In the genomic region with DNA sequence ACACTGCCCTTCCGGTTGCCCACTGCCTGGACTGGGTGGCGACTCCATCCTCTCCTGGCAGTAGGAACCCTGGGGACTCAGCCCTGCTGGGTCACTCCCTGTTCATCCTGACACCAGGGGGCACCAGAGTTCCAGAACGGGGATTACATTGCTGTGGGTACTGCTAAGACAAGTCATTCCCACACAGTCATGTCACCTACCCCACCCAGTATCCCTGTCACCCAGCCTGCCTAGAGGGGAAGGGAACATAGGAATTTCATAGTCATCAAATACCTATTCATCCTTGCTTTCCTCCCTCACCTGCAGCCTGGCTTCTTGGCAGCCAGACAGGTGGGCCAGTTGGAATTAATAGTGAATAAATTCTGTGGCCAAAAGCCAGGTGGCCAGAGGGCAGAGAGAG, we compare ENCODE assay signal across 8 cellular contexts. TPM values are rescaled to one million over a fixed set of nuclear protein-coding genes. Genes with fewer than 3 reads are reported as not detected.
DNase-seq lines count a peak whose midpoint lies in the region; ATAC-seq and TF ChIP-seq lines count a peak whose summit lies in the region.

No MANE protein-coding gene starts in this region.

- H3K27ac Mint-ChIP-seq in memory B cell = no peak overlapping the region

- H4K20me1 ChIP-seq in GM23248 (ENCODE audit: insufficient read depth) = no peaks in the 10 kb centered on the region

- H3K27ac ChIP-seq in GM23248 (peak overlapping the region; percentile 45), dorsolateral prefrontal cortex (peak overlapping the region in 3 of 59 donors; percentile 10 to 20 (median 11))

- TF ChIP-seq CTCF in dorsolateral prefrontal cortex (IDR thresholded peaks at IDR 0.05 in 54 of 56, conservative IDR thresholded peaks at IDR 0.05 in 2 of 56; ENCODE audit: low read depth in 1 of 56, partially characterized antibody in 56 of 56) = peak; percentile 25 to 84 (median 72)

- H3K9me3 ChIP-seq in GM23248 (ENCODE audit: low read depth) = no peaks in the 10 kb centered on the region

- no peaks in the 10 kb centered on the region for H3K27me3 Mint-ChIP-seq in memory B cell

- no peak overlapping the region for H2AFZ ChIP-seq in GM23248

- peaks cover 3% of the 10 kb centered on the region; the same call in 1 of the 2 replicates for H3K36me3 ChIP-seq in GM23248 (ENCODE audit: low read depth)

- no peaks in the 10 kb centered on the region for H3K27me3 ChIP-seq in GM23248 (replicated peaks; ENCODE audit: insufficient read depth)
- H3K27me3 ChIP-seq in dorsolateral prefrontal cortex = no peaks in the 10 kb centered on the region

- peaks cover 26% of the 10 kb centered on the region for H3K36me3 Mint-ChIP-seq in memory B cell

- H3K4me3 Mint-ChIP-seq in memory B cell = no peak overlapping the region

- WGBS in GM23248 (ENCODE audit: low coverage in 1 of 2, low lambda C conversion rate in 2 of 2, missing lambda C conversion rate in 2 of 2), 2 experiments = 8 to 10% methylated on average over 3 of the region's 3 CpGs

- peaks cover 18% of the 10 kb centered on the region for H3K4me1 ChIP-seq in GM23248 (ENCODE audit: insufficient read depth)

- peak; percentile 97 for ATAC-seq in memory B cell (ENCODE audit: low read depth)
- no peak for ATAC-seq in GM21717 (IDR thresholded peaks at IDR 0.05; ENCODE audit: unreplicated experiment)

- intact Hi-C loops in dorsolateral prefrontal cortex (cut with DNase I) = loop anchor here in 1 of 2 donors (2.0 kb wide), 1 partner anchor 26 kb away; no protein-coding TSS in a partner anchor

- no peak overlapping the region for H3K4me2 ChIP-seq in GM23248 (ENCODE audit: unreplicated experiment)

- H3K4me3 ChIP-seq in GM23248 (no peak overlapping the region), dorsolateral prefrontal cortex (no peak overlapping the region)

- no peaks in the 10 kb centered on the region for H3K4me1 Mint-ChIP-seq in memory B cell

- in situ Hi-C loops in GM23248 (cut with MboI) = no loop called here

- H3K9ac ChIP-seq in GM23248 = peak overlapping the region; percentile 38; the same call in 1 of the 2 replicates

- no peaks in the 10 kb centered on the region for H3K79me2 ChIP-seq in GM23248 (ENCODE audit: insufficient read depth)

- H3K9me3 Mint-ChIP-seq in memory B cell = no peaks in the 10 kb centered on the region

- H3F3A ChIP-seq in GM23248 (ENCODE audit: insufficient read depth) = peaks cover 17% of the 10 kb centered on the region

- no peaks in the 10 kb centered on the region for H3K9me2 ChIP-seq in GM23248 (ENCODE audit: insufficient read depth)

- DNase-seq in AG20443 (ENCODE audit: low spot score) (peak; percentile 93), GM23248 (peak; percentile 90), NCI-H526 treated with DMSO at 0.1 percent for 48 hours (lab: John Stamatoyannopoulos, UW) (peak; percentile 16), dorsolateral prefrontal cortex (peak; percentile 55 to 87 (median 72)), memory B cell (ENCODE audit: low spot score in 2 of 2) (peak; percentile 80 to 85)
- DNase-seq in activated CD4-positive, alpha-beta T cell treated with anti-CD3 and anti-CD28 coated beads, Interleukin-2, amount 50 U/mL, for 4 hours = peak; percentile 80 to 84
- peak; percentile 35 to 72 for DNase-seq in stimulated activated CD8-positive, alpha-beta memory T cell treated with anti-CD3 and anti-CD28 coated beads, Interleukin-15, amount 100 ng/mL, for 4 hours (ENCODE audit: low read depth in 2 of 2)

RNA-seq across cellular contexts. Expression of a gene that starts 9.8 kb away (rescaled TPM):
- total RNA-seq in GM23248 (2014; rRNA removed; shearing (Covaris generic)) = not detected in 2 replicates
- polyA plus RNA-seq in GM23248 (2016; fragmentation: Nextera tagmentation; extraction: Ambion mirVana) = not detected in 2 replicates
- 10 to 100 TPM in 7 of 120 experiments, 1 to 10 TPM in 46, under 1 TPM in 34, not detected in 33; 0.29 to 70.1 (median 1.3) TPM for total RNA-seq in dorsolateral prefrontal cortex

RNA-seq across cellular contexts. Expression of a gene that starts 26.7 kb away (rescaled TPM):
- 11.6 and 12.8 TPM in 2 replicates for total RNA-seq in GM23248 (2014; rRNA removed; shearing (Covaris generic))
- 1.3 and 1.9 TPM in 2 replicates for polyA plus RNA-seq in GM23248 (2016; fragmentation: Nextera tagmentation; extraction: Ambion mirVana)
- total RNA-seq in dorsolateral prefrontal cortex = 10 to 100 TPM; 22.8 to 51.7 (median 34.9) TPM

RNA-seq across cellular contexts. Expression of a gene that starts 36.9 kb away (rescaled TPM):
- total RNA-seq in GM23248 (2014; rRNA removed; shearing (Covaris generic)) = 11.9 and 12.1 TPM in 2 replicates
- polyA plus RNA-seq in GM23248 (2016; fragmentation: Nextera tagmentation; extraction: Ambion mirVana) = 26.3 and 27.9 TPM in 2 replicates
- 10 to 100 TPM; 18.8 to 40.5 (median 26.6) TPM for total RNA-seq in dorsolateral prefrontal cortex

RNA-seq across cellular contexts. Expression of a gene that starts 47.1 kb away (rescaled TPM):
- 6.3 and 6.8 TPM in 2 replicates for total RNA-seq in GM23248 (2014; rRNA removed; shearing (Covaris generic))
- polyA plus RNA-seq in GM23248 (2016; fragmentation: Nextera tagmentation; extraction: Ambion mirVana) = 9.3 and 10.8 TPM in 2 replicates
- 10 to 100 TPM; 11.2 to 24.9 (median 16.6) TPM for total RNA-seq in dorsolateral prefrontal cortex

Comparison
In these comparisons a context has a peak if more than half of its experiments do, and no peak if none do; other contexts are left out.
1. DNase-seq: peak in every context shown above with its lines; median percentile 93 in AG20443; 90 in GM23248; 82 in memory B cell; 82 in activated CD4-positive, alpha-beta T cell treated with anti-CD3 and anti-CD28 coated beads, Interleukin-2, amount 50 U/mL, for 4 hours; 72 in dorsolateral prefrontal cortex; 54 in stimulated activated CD8-positive, alpha-beta memory T cell treated with anti-CD3 and anti-CD28 coated beads, Interleukin-15, amount 100 ng/mL, for 4 hours; 16 in NCI-H526 treated with DMSO at 0.1 percent for 48 hours.